In genomic region chr5:126848253-126848652, GRCh38 we compare ENCODE assay signal across 1 cellular context.
TF ChIP-seq lines count a peak whose summit lies in the region.

No MANE protein-coding gene starts in this region.

TF ChIP-seq in HepG2, 621 proteins besides CTCF, POLR2A, EP300 and RAD21 (continued from another document):
- TF ChIP-seq MNT (IDR thresholded peaks at IDR 0.05), result 0 out of 2 replicates have a peak, but pooled peaks have one; percentile 25
- TF ChIP-seq, protein P1, sequence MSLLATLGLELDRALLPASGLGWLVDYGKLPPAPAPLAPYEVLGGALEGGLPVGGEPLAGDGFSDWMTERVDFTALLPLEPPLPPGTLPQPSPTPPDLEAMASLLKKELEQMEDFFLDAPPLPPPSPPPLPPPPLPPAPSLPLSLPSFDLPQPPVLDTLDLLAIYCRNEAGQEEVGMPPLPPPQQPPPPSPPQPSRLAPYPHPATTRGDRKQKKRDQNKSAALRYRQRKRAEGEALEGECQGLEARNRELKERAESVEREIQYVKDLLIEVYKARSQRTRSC (CRISPR knock-in tag; IDR thresholded peaks at IDR 0.05; ENCODE audit: low read depth), result no peak
- TF ChIP-seq SCMH1 (CRISPR knock-in tag; IDR thresholded peaks at IDR 0.05; ENCODE audit: borderline replicate concordance), result no peak
- no peak for TF ChIP-seq RBAK (CRISPR knock-in tag; IDR thresholded peaks at IDR 0.05)
- no peak for TF ChIP-seq ZFYVE20 (CRISPR knock-in tag; IDR thresholded peaks at IDR 0.05; ENCODE audit: borderline replicate concordance, low read depth)
